4 cellular contexts compared by ENCODE assay signal in the genomic region with DNA sequence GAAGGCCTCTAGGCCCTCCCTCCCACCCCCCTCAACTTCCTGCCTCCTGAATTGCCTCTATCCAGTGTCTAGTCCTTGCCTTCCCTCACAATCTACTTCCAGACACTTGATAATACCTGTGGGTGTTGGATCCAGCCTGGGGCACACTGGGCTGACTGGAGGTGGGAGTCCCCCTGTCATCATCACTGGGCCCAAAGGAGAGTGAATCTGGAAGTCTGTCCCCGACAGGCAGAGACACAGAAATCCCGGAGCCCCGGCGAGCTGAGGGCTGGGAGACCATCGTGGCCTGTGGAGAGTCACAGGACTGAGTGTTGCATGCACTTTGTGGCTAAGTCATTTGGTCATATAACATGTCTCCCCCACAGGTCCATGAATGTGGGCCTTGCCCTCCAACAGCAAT. TPM values are rescaled to one million over a fixed set of nuclear protein-coding genes. Genes with fewer than 3 reads are reported as not detected.
"Had no signal": no experiment of that assay in that cellular context is flagged by ENCODE, and none has a peak within 500 bp of the region (broad histone marks: within the 10 kb centered on the region; RNA-seq: fewer than 3 reads in every experiment).

No MANE protein-coding gene starts in this region.

- H3K4me3 ChIP-seq: GM12878 had no signal

- DNase-seq: GDM1, GF-D8 had no signal

RNA-seq across cellular contexts. Expression of gene CACNA1F, which starts 24.7 kb away (rescaled TPM):
- total RNA-seq: G401 had no signal
